Comparison of ENCODE assay signal across 1 cellular context in the genomic region with DNA sequence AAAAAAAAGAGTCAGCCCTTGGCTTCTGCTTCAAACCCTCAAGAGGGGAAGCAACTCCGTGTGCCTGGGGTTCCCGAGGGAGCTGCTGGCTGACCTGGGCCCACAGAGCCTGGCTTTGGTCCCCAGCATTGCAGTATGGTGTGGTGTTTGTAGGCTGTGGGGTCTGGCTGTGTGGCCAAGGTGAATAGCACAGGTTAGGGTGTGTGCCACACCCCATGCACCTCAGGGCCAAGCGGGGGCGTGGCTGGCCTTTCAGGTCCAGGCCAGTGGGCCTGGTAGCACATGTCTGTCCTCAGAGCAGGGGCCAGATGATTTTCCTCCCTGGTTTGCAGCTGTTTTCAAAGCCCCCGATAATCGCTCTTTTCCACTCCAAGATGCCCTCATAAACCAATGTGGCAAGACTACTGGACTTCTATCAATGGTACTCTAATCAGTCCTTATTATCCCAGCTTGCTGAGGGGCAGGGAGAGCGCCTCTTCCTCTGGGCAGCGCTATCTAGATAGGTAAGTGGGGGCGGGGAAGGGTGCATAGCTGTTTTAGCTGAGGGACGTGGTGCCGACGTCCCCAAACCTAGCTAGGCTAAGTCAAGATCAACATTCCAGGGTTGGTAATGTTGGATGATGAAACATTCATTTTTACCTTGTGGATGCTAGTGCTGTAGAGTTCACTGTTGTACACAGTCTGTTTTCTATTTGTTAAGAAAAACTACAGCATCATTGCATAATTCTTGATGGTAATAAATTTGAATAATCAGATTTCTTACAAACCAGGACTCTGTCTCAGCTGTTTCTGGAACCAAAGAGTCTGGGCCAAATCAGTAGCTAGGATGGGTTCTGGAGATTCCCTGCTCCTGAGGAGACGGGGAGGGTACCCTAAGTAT.
TF ChIP-seq lines count a peak whose summit lies in the region.

No MANE protein-coding gene starts in this region.

TF ChIP-seq in endothelial cell of umbilical vein, 7 proteins besides CTCF, POLR2A, EP300 and RAD21:
- TF ChIP-seq GATA2 (IDR thresholded peaks at IDR 0.05; ENCODE audit: insufficient read depth, insufficient read length, low read depth, low read length): no peak
- no peak for TF ChIP-seq FOS (IDR thresholded peaks at IDR 0.05; ENCODE audit: borderline replicate concordance, insufficient read depth, low read length)
- no peak for TF ChIP-seq MYC (IDR thresholded peaks at IDR 0.05; ENCODE audit: low read depth, low read length)
- no peak for TF ChIP-seq POLR2AphosphoS5 (IDR thresholded peaks at IDR 0.05; ENCODE audit: insufficient read depth, low read depth, low read length)
- TF ChIP-seq, protein P1, sequence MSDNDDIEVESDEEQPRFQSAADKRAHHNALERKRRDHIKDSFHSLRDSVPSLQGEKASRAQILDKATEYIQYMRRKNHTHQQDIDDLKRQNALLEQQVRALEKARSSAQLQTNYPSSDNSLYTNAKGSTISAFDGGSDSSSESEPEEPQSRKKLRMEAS (IDR thresholded peaks at IDR 0.05; ENCODE audit: insufficient read depth, insufficient read length): no peak
- no peak for TF ChIP-seq JUN (IDR thresholded peaks at IDR 0.05; ENCODE audit: borderline replicate concordance, insufficient read depth, insufficient read length, low read depth)
